ENCODE assay signal across 8 cellular contexts in genomic region chr1:111593403-111594127, GRCh38. TPM values are rescaled to one million over a fixed set of nuclear protein-coding genes. Genes with fewer than 3 reads are reported as not detected.
DNase-seq lines count a peak whose midpoint lies in the region; ATAC-seq and TF ChIP-seq lines count a peak whose summit lies in the region.

No MANE protein-coding gene starts in this region.

- H3K36me3 Mint-ChIP-seq in activated T-cell treated with anti-CD3 and anti-CD28 coated beads, Interleukin-2, amount 50 U/mL, for 24 hours (ENCODE audit: low read depth), result no peaks in the 10 kb centered on the region
- no peaks in the 10 kb centered on the region for H3K36me3 Mint-ChIP-seq in activated CD8-positive, alpha-beta T cell treated with anti-CD3 and anti-CD28 coated beads, Interleukin-2, amount 10 ng/mL, durations not matched to agents 7 days and 5 days (ENCODE audit: low read depth)
- no peaks in the 10 kb centered on the region for H3K36me3 Mint-ChIP-seq in type B pancreatic cell

- no peaks in the 10 kb centered on the region for H3K27me3 Mint-ChIP-seq in activated T-cell treated with anti-CD3 and anti-CD28 coated beads, Interleukin-2, amount 50 U/mL, for 24 hours
- H3K27me3 Mint-ChIP-seq in activated CD8-positive, alpha-beta T cell treated with anti-CD3 and anti-CD28 coated beads, Interleukin-2, amount 10 ng/mL, durations not matched to agents 7 days and 5 days (ENCODE audit: low read depth), result no peaks in the 10 kb centered on the region
- H3K27me3 Mint-ChIP-seq in type B pancreatic cell, result no peaks in the 10 kb centered on the region

- H3K4me1 ChIP-seq in left lung, result peaks cover 29 to 52% of the 10 kb centered on the region in 2 donors

- no peaks in the 10 kb centered on the region for H3K36me3 ChIP-seq in left lung

- peak overlapping the region; percentile 65 for H3K4me3 Mint-ChIP-seq in activated T-cell treated with anti-CD3 and anti-CD28 coated beads, Interleukin-2, amount 50 U/mL, for 24 hours
- peak overlapping the region; percentile 57 for H3K4me3 Mint-ChIP-seq in activated CD8-positive, alpha-beta T cell treated with anti-CD3 and anti-CD28 coated beads, Interleukin-2, amount 10 ng/mL, durations not matched to agents 7 days and 5 days
- peak overlapping the region; percentile 37 for H3K4me3 Mint-ChIP-seq in type B pancreatic cell

- no peak for DNase-seq in activated T-cell treated with anti-CD3 and anti-CD28 coated beads, Interleukin-2, amount 50 U/mL, for 24 hours
- no peak for DNase-seq in activated T-cell treated with anti-CD3 and anti-CD28 coated beads for 4 hours
- DNase-seq in activated CD8-positive, alpha-beta T cell treated with anti-CD3 and anti-CD28 coated beads, Interleukin-2, amount 10 ng/mL, durations not matched to agents 7 days and 5 days, result no peak
- no peak for DNase-seq in left lung
- DNase-seq in type B pancreatic cell (ENCODE audit: extremely low spot score, unreplicated experiment), result no peak
- no peak for DNase-seq in GM03348 (ENCODE audit: low spot score)

- POLR2A ChIA-PET in activated CD8-positive, alpha-beta T cell treated with anti-CD3 and anti-CD28 coated beads, Interleukin-2, amount 10 ng/mL, durations not matched to agents 7 days and 5 days (lab: Charles Lee), result interaction anchor here (0.6 to 6.5 kb wide), 22 partner anchors 9 to 424 kb away, joined by 3 to 116 read pairs (median 5); partner anchors contain the start of genes DDX20 and RAP1A

- peak; percentile 5 for ATAC-seq in activated CD8-positive, alpha-beta T cell treated with anti-CD3 and anti-CD28 coated beads, Interleukin-2, amount 10 ng/mL, durations not matched to agents 7 days and 5 days
- ATAC-seq in left lung (no peak), GM18498 (IDR thresholded peaks at IDR 0.05; ENCODE audit: unreplicated experiment) (no peak), GM21390 (IDR thresholded peaks at IDR 0.05; ENCODE audit: unreplicated experiment) (no peak)

- no peaks in the 10 kb centered on the region for H3K27me3 ChIP-seq in left lung

- H3K9me3 ChIP-seq in left lung, result no peaks in the 10 kb centered on the region

- no peak for TF ChIP-seq CTCF in left lung (IDR thresholded peaks at IDR 0.05)
- TF ChIP-seq CTCF in type B pancreatic cell (conservative IDR thresholded peaks at IDR 0.05), result no peak

- CTCF ChIA-PET in activated CD8-positive, alpha-beta T cell treated with anti-CD3 and anti-CD28 coated beads, Interleukin-2, amount 10 ng/mL, durations not matched to agents 7 days and 5 days (lab: Charles Lee), result interaction anchor here (0.8 to 5.1 kb wide), 18 partner anchors 9 to 372 kb away, joined by 3 to 57 read pairs (median 8); partner anchors contain the start of gene INKA2

- intact Hi-C loops in left lung (cut with DNase I), result no loop called here

- no peaks in the 10 kb centered on the region for H3K9me3 Mint-ChIP-seq in activated T-cell treated with anti-CD3 and anti-CD28 coated beads, Interleukin-2, amount 50 U/mL, for 24 hours
- no peaks in the 10 kb centered on the region for H3K9me3 Mint-ChIP-seq in activated CD8-positive, alpha-beta T cell treated with anti-CD3 and anti-CD28 coated beads, Interleukin-2, amount 10 ng/mL, durations not matched to agents 7 days and 5 days (ENCODE audit: insufficient read depth)
- H3K9me3 Mint-ChIP-seq in type B pancreatic cell, result no peaks in the 10 kb centered on the region

- H3K27ac Mint-ChIP-seq in activated T-cell treated with anti-CD3 and anti-CD28 coated beads, Interleukin-2, amount 50 U/mL, for 24 hours, result peak overlapping the region; percentile 97
- peak overlapping the region; percentile 91 for H3K27ac Mint-ChIP-seq in activated CD8-positive, alpha-beta T cell treated with anti-CD3 and anti-CD28 coated beads, Interleukin-2, amount 10 ng/mL, durations not matched to agents 7 days and 5 days
- H3K27ac Mint-ChIP-seq in type B pancreatic cell, result peak overlapping the region; percentile 78

- no peak overlapping the region for H3K4me3 ChIP-seq in left lung

- H3K4me1 Mint-ChIP-seq in activated T-cell treated with anti-CD3 and anti-CD28 coated beads, Interleukin-2, amount 50 U/mL, for 24 hours (ENCODE audit: low read depth), result peaks cover 86% of the 10 kb centered on the region
- H3K4me1 Mint-ChIP-seq in activated CD8-positive, alpha-beta T cell treated with anti-CD3 and anti-CD28 coated beads, Interleukin-2, amount 10 ng/mL, durations not matched to agents 7 days and 5 days (ENCODE audit: low read depth), result peaks cover 75% of the 10 kb centered on the region
- peaks cover 20% of the 10 kb centered on the region for H3K4me1 Mint-ChIP-seq in type B pancreatic cell (ENCODE audit: unreplicated experiment)

- peak overlapping the region; percentile 58 to 73 for H3K27ac ChIP-seq in left lung

RNA-seq across cellular contexts. Expression of gene RAP1A, which starts 26.0 kb away (rescaled TPM):
- total RNA-seq in activated CD8-positive, alpha-beta T cell treated with anti-CD3 and anti-CD28 coated beads, Interleukin-2, amount 10 ng/mL, durations not matched to agents 7 days and 5 days, result 100 to 1,000 TPM; 132 to 133 TPM
- total RNA-seq in left lung (100 to 1,000 TPM; 102 to 121 TPM), type B pancreatic cell (ENCODE audit: low replicate concordance) (42.3 and 58.0 TPM in 2 replicates)
